ENCODE assay signal across 8 cellular contexts in genomic region chrX:137194164-137194563, GRCh38.
DNase-seq lines count a peak whose midpoint lies in the region; ATAC-seq, FAIRE-seq and TF ChIP-seq lines count a peak whose summit lies in the region.

No MANE protein-coding gene starts in this region.

- intact Hi-C loops in heart right ventricle (cut with DNase I): loop anchor here in 3 of 10 donors (10.0 kb wide), 1 partner anchor 239 kb away; no protein-coding TSS in a partner anchor

- H3K27ac ChIP-seq in heart right ventricle: no peak overlapping the region
- H3K27ac ChIP-seq in right atrium auricular region: no peak overlapping the region
- no peak overlapping the region for H3K27ac ChIP-seq in small intestine (ENCODE audit: low read depth in 1 of 2, low read length in 1 of 2)

- no peak overlapping the region for H3K27ac Mint-ChIP-seq in endothelial cell (ENCODE audit: unreplicated experiment)

- H3K27me3 Mint-ChIP-seq in endothelial cell (ENCODE audit: unreplicated experiment): no peaks in the 10 kb centered on the region

- no peak for FAIRE-seq in small intestine (lab: Jason Lieb, UNC)

- H3K36me3 Mint-ChIP-seq in endothelial cell (ENCODE audit: low read depth, unreplicated experiment): no peaks in the 10 kb centered on the region

- H3K27me3 ChIP-seq in heart right ventricle (peaks cover 0 to 39% (median 0%) of the 10 kb centered on the region in 7 donors), right atrium auricular region (no peaks in the 10 kb centered on the region), small intestine (ENCODE audit: control insufficient read depth in 2 of 2, insufficient read depth in 2 of 2, low read length in 2 of 2) (peaks cover 0 to 2% of the 10 kb centered on the region in 2 donors)

- no peak overlapping the region for H3K4me3 Mint-ChIP-seq in endothelial cell (ENCODE audit: unreplicated experiment)

- TF ChIP-seq CTCF in heart right ventricle (IDR thresholded peaks at IDR 0.05) (peak in 7 of 9 donors; percentile 29 to 50 (median 38)), right atrium auricular region (IDR thresholded peaks at IDR 0.05) (peak in 1 of 2 donors; percentile 52), endothelial cell (IDR thresholded peaks at IDR 0.05; ENCODE audit: unreplicated experiment) (peak; percentile 51)

- H3K9me3 Mint-ChIP-seq in endothelial cell (ENCODE audit: unreplicated experiment): no peaks in the 10 kb centered on the region

- H3K4me3 ChIP-seq in heart right ventricle: no peak overlapping the region
- H3K4me3 ChIP-seq in right atrium auricular region: no peak overlapping the region
- H3K4me3 ChIP-seq in small intestine (ENCODE audit: low read depth in 1 of 2, low read length in 2 of 2): no peak overlapping the region

- ATAC-seq in heart right ventricle (no peak), HG03060 (IDR thresholded peaks at IDR 0.05; ENCODE audit: low read depth, unreplicated experiment) (peak; percentile 57), HG02840 (IDR thresholded peaks at IDR 0.05; ENCODE audit: low FRiP score, unreplicated experiment) (no peak)

- H3K9me3 ChIP-seq in heart right ventricle (peaks cover 0 to 8% (median 0%) of the 10 kb centered on the region in 11 donors), right atrium auricular region (peaks cover 0 to 11% of the 10 kb centered on the region in 2 donors), small intestine (ENCODE audit: control insufficient read depth, low read depth) (no peaks in the 10 kb centered on the region)

- H3K4me1 Mint-ChIP-seq in endothelial cell (ENCODE audit: unreplicated experiment): no peaks in the 10 kb centered on the region

- DNase-seq in heart right ventricle (peak in 1 of 2 donors; percentile 4), right atrium auricular region (ENCODE audit: low spot score) (no peak), RKO (ENCODE audit: low spot score) (peak; percentile 30), endothelial cell (ENCODE audit: low spot score) (peak; percentile 64), small intestine (peak; percentile 10), amniotic stem cell (lab: John Stamatoyannopoulos, UW) (no peak)

- 0 to 3% methylated on average over 3 to 4 of the region's 4 CpGs for WGBS in heart right ventricle, 2 donors
- 4 to 11% (median 5%) methylated on average over 4 of the region's 4 CpGs for WGBS in small intestine, 3 donors

- H3K4me1 ChIP-seq in heart right ventricle (no peaks in the 10 kb centered on the region), right atrium auricular region (no peaks in the 10 kb centered on the region), small intestine (ENCODE audit: control insufficient read depth in 2 of 2, insufficient read depth in 1 of 2, low read depth in 1 of 2, low read length in 1 of 2) (no peaks in the 10 kb centered on the region)

- H3K36me3 ChIP-seq in heart right ventricle: no peaks in the 10 kb centered on the region
- H3K36me3 ChIP-seq in right atrium auricular region: no peaks in the 10 kb centered on the region
- no peaks in the 10 kb centered on the region for H3K36me3 ChIP-seq in small intestine (ENCODE audit: control insufficient read depth in 2 of 2, insufficient read depth in 2 of 2, low read length in 2 of 2)

Comparison
In these comparisons a context has a peak if more than half of its experiments do, and no peak if none do; other contexts are left out.
1. DNase-seq: peak in RKO (single experiment), endothelial cell (single experiment) and small intestine (single experiment); none in right atrium auricular region (single experiment) and amniotic stem cell (single experiment).